Comparison of ENCODE assay signal across 9 cellular contexts in the genomic region with DNA sequence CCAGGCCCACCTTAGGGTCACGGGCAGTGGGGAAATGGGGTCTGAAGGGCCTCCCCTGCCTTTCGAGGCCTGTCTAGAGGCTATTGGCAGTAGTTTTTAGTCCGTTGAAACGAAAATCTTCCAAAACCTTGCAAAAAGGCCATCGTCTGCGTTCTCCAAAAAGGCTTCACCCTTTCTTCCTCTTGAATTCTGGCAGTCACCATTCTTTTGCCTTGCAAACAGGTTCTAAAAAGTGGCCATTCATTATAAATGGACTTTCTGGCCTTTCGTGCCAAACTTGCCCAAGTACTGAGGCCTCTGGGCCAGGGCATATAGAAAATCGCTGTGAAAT. TPM values are rescaled to one million over a fixed set of nuclear protein-coding genes. Genes with fewer than 3 reads are reported as not detected.
DNase-seq lines count a peak whose midpoint lies in the region; ATAC-seq, FAIRE-seq and TF ChIP-seq lines count a peak whose summit lies in the region.
"Had no signal": no experiment of that assay in that cellular context is flagged by ENCODE, and none has a peak within 500 bp of the region (broad histone marks: within the 10 kb centered on the region; RNA-seq: fewer than 3 reads in every experiment).

No MANE protein-coding gene starts in this region.

- peaks cover 11% of the 10 kb centered on the region; the same call in 2 of the 3 replicates for H3K79me2 ChIP-seq in K562 (ENCODE audit: control insufficient read depth, insufficient read depth, low read length)

- peak overlapping the region in 3 of 6 donors; percentile 73 to 93 (median 92) for H3K27ac Mint-ChIP-seq in naive B cell

- peak; percentile 69 for FAIRE-seq in K562 (lab: Jason Lieb, UNC)
- FAIRE-seq: G401.6 had no signal

- peak overlapping the region; percentile 93 for H3K27ac ChIP-seq in left ventricle myocardium inferior (replicated peaks)
- H3K27ac ChIP-seq in K562 (ENCODE audit: extremely low read depth, low read depth, low read length) = peak overlapping the region; percentile 66
- H3K27ac ChIP-seq in uterus = peak overlapping the region; percentile 40 to 87

- H3K4me1 Mint-ChIP-seq in naive B cell = peaks cover 5 to 23% (median 22%) of the 10 kb centered on the region in 3 donors

- 14% methylated on average over 6 of the region's 8 CpGs for WGBS in K562 (ENCODE audit: insufficient coverage, low coverage, missing lambda C conversion rate)

- DNase-seq in left ventricle myocardium inferior (no peak), left cardiac atrium (no peak), K562 (ENCODE audit: extremely low read depth in 1 of 4, low spot score in 3 of 4) (no peak), naive B cell (no peak), uterus (no peak)

- no peaks in the 10 kb centered on the region for H4K20me1 ChIP-seq in K562 (replicated peaks; ENCODE audit: control insufficient read depth, insufficient read depth, low read length)

- in situ Hi-C loops in K562 (cut with MboI) = no loop called here

- H3K27me3 ChIP-seq in left ventricle myocardium inferior (ENCODE audit: low read depth) (no peaks in the 10 kb centered on the region), K562 (ENCODE audit: control insufficient read depth in 2 of 2, insufficient read depth in 2 of 2, low read length in 2 of 2) (no peaks in the 10 kb centered on the region), uterus (no peaks in the 10 kb centered on the region)

- CTCF ChIA-PET in K562 (lab: Yijun Ruan, JAX; ENCODE audit: low intra/inter-chr PET ratio) = no interaction called here

- H3K9me1 ChIP-seq in K562 (ENCODE audit: control insufficient read depth, insufficient read depth, low read length) = no peaks in the 10 kb centered on the region

- H3K4me1 ChIP-seq in left ventricle myocardium inferior (peaks cover 20% of the 10 kb centered on the region), K562 (replicated peaks in 1 of 2; ENCODE audit: control insufficient read depth in 2 of 2, insufficient read depth in 2 of 2, low read length in 2 of 2) (peaks cover 6 to 13% of the 10 kb centered on the region in 2 experiments; a peak in 3 of 5 replicates), uterus (no peaks in the 10 kb centered on the region)

- no peak for TF ChIP-seq RAD21 in K562 (CRISPR knock-in tag; conservative IDR thresholded peaks at IDR 0.05 in 1 of 2, IDR thresholded peaks at IDR 0.05 in 1 of 2)

- peak overlapping the region in 1 of 2 experiments; percentile 51; a peak in 3 of 4 replicates for H3K9ac ChIP-seq in K562 (ENCODE audit: insufficient read depth in 1 of 2, low read depth in 2 of 2, low read length in 2 of 2)

- H3K4me2 ChIP-seq in K562 (ENCODE audit: insufficient read depth, low read length) = peak overlapping the region; percentile 82

- H3K9me3 ChIP-seq in left ventricle myocardium inferior (replicated peaks) (no peaks in the 10 kb centered on the region), K562 (replicated peaks; ENCODE audit: control insufficient read depth, insufficient read depth, low read depth, low read length) (no peaks in the 10 kb centered on the region), uterus (no peaks in the 10 kb centered on the region)

- peak overlapping the region in 6 of 8 donors; percentile 32 to 85 (median 51) for H3K4me3 Mint-ChIP-seq in naive B cell

- H3K4me3 ChIP-seq in left ventricle myocardium inferior (peak overlapping the region; percentile 88), K562 (peak overlapping the region; percentile 19; the same call in 1 of the 2 replicates), uterus (peak overlapping the region in 1 of 2 donors; percentile 4)

- intact Hi-C loops in left ventricle myocardium inferior (cut with micrococcal nuclease) (no loop called here), left cardiac atrium (cut with DNase I) (no loop called here), K562 (cut with micrococcal nuclease) (no loop called here), uterus (cut with DNase I; ENCODE audit: low total_unique reads) (no loop called here)

- peaks cover 0 to 8% (median 4%) of the 10 kb centered on the region in 7 donors for H3K9me3 Mint-ChIP-seq in naive B cell

- TF ChIP-seq CTCF in left ventricle myocardium inferior (IDR thresholded peaks at IDR 0.05; ENCODE audit: borderline replicate concordance) (no peak), K562 (IDR thresholded peaks at IDR 0.05 in 2 of 3, conservative IDR thresholded peaks at IDR 0.05 in 1 of 3; ENCODE audit: insufficient read depth in 2 of 3, low read depth in 1 of 3, low read length in 3 of 3) (no peak), uterus (IDR thresholded peaks at IDR 0.05) (no peak)

- TF ChIP-seq POLR2A in K562 (conservative IDR thresholded peaks at IDR 0.05) (no peak), uterus (IDR thresholded peaks at IDR 0.05) (no peak)

- POLR2A ChIA-PET in K562 (lab: Yijun Ruan, JAX) = interaction anchor here (0.6 to 1.6 kb wide), 3 partner anchors 13 to 54 kb away, joined by 3 to 5 read pairs (median 3); no protein-coding TSS in a partner anchor

- ATAC-seq in left cardiac atrium (no peak), K562 (no peak), naive B cell (ENCODE audit: low read depth in 2 of 2) (no peak), GM21619 (IDR thresholded peaks at IDR 0.05; ENCODE audit: unreplicated experiment) (no peak), HG03521 (IDR thresholded peaks at IDR 0.05; ENCODE audit: unreplicated experiment) (no peak), GM21367 (IDR thresholded peaks at IDR 0.05; ENCODE audit: unreplicated experiment) (no peak)

- peak overlapping the region; percentile 93 for H2AFZ ChIP-seq in K562 (ENCODE audit: low read depth, low read length)

- BruUV-seq in K562 (replicated peaks; lab: Mats Ljungman, UMichigan) = no TSS peak

- no peak for TF ChIP-seq EP300 in K562 (IDR thresholded peaks at IDR 0.05; ENCODE audit: low read length)

- peaks cover 25% of the 10 kb centered on the region for H3K36me3 ChIP-seq in left ventricle myocardium inferior
- peaks cover 25% of the 10 kb centered on the region; the same call in 2 of the 3 replicates for H3K36me3 ChIP-seq in K562 (ENCODE audit: control insufficient read depth, insufficient read depth, low read length)
- H3K36me3 ChIP-seq in uterus = no peaks in the 10 kb centered on the region

- peaks cover 13 to 18% of the 10 kb centered on the region in 2 donors for H3K36me3 Mint-ChIP-seq in naive B cell

- H3K27me3 Mint-ChIP-seq in naive B cell = no peaks in the 10 kb centered on the region

TF ChIP-seq in K562, 482 proteins besides CTCF, POLR2A, EP300 and RAD21:
- no peak for TF ChIP-seq SRSF3 (IDR thresholded peaks at IDR 0.05; ENCODE audit: insufficient read depth, low read length)
- no peak for TF ChIP-seq NR2C2 (CRISPR knock-in tag; IDR thresholded peaks at IDR 0.05)
- TF ChIP-seq NR2C2 (tag; IDR thresholded peaks at IDR 0.05) = peak; percentile 42; the same call in 1 of the 2 replicates
- TF ChIP-seq KDM5B (IDR thresholded peaks at IDR 0.05; ENCODE audit: insufficient replicate concordance, low read depth, low read length) = no peak
- peak; percentile 74; the same call in 1 of the 2 replicates for TF ChIP-seq ZBTB7A (IDR thresholded peaks at IDR 0.05; ENCODE audit: borderline replicate concordance, control insufficient read depth, low read depth, low read length)
- no peak for TF ChIP-seq GATA2 (CRISPR knock-in tag; IDR thresholded peaks at IDR 0.05)

RNA-seq across cellular contexts. Expression of a gene that starts 0.4 kb away (rescaled TPM):
- total RNA-seq in left ventricle myocardium inferior (36.2 TPM), left cardiac atrium (10 to 100 TPM; 19.9 to 22.6 TPM), K562 (2014; rRNA removed) (12.1 and 13.3 TPM in 2 replicates), K562 (2014; rRNA removed; fragmentation: Illumina TruSeq; extraction: Trizol) (13.2 and 14.5 TPM in 2 replicates), K562 (2015; rRNA removed; fragmentation: Illumina TruSeq; extraction: Trizol) (14.3 and 14.7 TPM in 2 replicates), K562 (2021) (8.6 and 8.7 TPM in 2 replicates), uterus (10 to 100 TPM in 3 of 4 donors, 1 to 10 TPM in 1; 3.3 to 24.8 (median 17.7) TPM)
- 10.9 and 23.9 TPM in 2 replicates for total RNA-seq in K562 (2011; cell fraction: chromatin; rRNA removed; ENCODE audit: low replicate concordance)
- total RNA-seq in K562 (2011; cell fraction: nucleolus; rRNA removed) = 7.0 and 8.3 TPM in 2 replicates
- 10.9 and 14.0 TPM in 2 replicates for total RNA-seq in K562 (2011; cell fraction: nucleoplasm; rRNA removed)
- polyA plus RNA-seq in K562 (2011; rRNA removed) (5.1 and 5.8 TPM in 2 replicates), K562 (2014; fragmentation: Illumina TruSeq; extraction: Trizol) (8.1 and 9.8 TPM in 2 replicates), K562 (2014; fragmentation: Nextera tagmentation; extraction: Ambion mirVana) (1 to 10 TPM; 2.1 to 3.0 TPM), K562 (2014; rRNA removed) (10.0 and 10.9 TPM in 2 replicates), naive B cell (ENCODE audit: low read depth in 6 of 6) (10 to 100 TPM in 4 of 6 donors, 1 to 10 TPM in 2; 6.4 to 27.9 (median 12.0) TPM)
- polyA plus RNA-seq in K562 (2011; cell fraction: cytosol; rRNA removed) = 1.7 and 2.2 TPM in 2 replicates
- 6.0 and 7.4 TPM in 2 replicates for polyA plus RNA-seq in K562 (2011; cell fraction: nucleus; rRNA removed)
- 6.1 and 6.9 TPM in 2 replicates for polyA plus RNA-seq in K562 (2012)
- polyA minus RNA-seq in K562 (2011; rRNA and poly(A)+ RNA removed) = 9.8 and 11.1 TPM in 2 replicates
- 6.9 and 7.2 TPM in 2 replicates for polyA minus RNA-seq in K562 (2011; cell fraction: cytosol; rRNA and poly(A)+ RNA removed)
- polyA minus RNA-seq in K562 (2011; cell fraction: nucleus; rRNA and poly(A)+ RNA removed) = 9.4 and 12.6 TPM in 2 replicates
